In the genomic region with DNA sequence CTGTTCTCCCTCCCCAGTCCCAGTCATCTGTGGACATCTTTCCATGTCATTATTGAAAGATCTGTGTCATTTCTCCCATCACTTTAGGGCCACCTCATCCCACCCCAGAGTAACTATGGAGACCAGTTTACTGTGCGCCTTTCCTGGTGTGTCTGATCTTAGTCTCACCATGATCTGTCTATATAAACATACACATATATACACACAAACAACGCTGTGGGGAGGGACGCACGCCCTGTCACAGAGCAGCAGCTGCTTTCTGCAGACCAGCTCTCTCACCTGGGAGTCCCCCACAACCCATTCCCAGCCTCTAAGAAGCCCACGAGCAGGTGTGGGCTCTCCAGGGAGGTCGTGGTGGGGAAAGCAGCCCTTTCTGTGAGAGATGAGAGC, we compare ENCODE assay signal across 30 cellular contexts.
DNase-seq lines count a peak whose midpoint lies in the region; ATAC-seq and TF ChIP-seq lines count a peak whose summit lies in the region.
"Had no signal": no experiment of that assay in that cellular context is flagged by ENCODE, and none has a peak within 500 bp of the region (broad histone marks: within the 10 kb centered on the region; RNA-seq: fewer than 3 reads in every experiment).

No MANE protein-coding gene starts in this region.

- H3K36me3 ChIP-seq in mammary epithelial cell (ENCODE audit: insufficient read depth, low read length) (no peaks in the 10 kb centered on the region), OCI-LY3 (replicated peaks; ENCODE audit: low read depth, low read length) (no peaks in the 10 kb centered on the region), mesendoderm (ENCODE audit: control insufficient read depth, insufficient read depth, low read length) (no peaks in the 10 kb centered on the region)
- H3K36me3 ChIP-seq: thyroid gland had no signal

- POLR2A ChIA-PET in MCF 10A (lab: Yijun Ruan, JAX): interaction anchor here (0.7 to 1.7 kb wide), 8 partner anchors 9 to 110 kb away, joined by 3 to 4 read pairs (median 3); no protein-coding TSS in a partner anchor

- CTCF ChIA-PET in MCF 10A (lab: Yijun Ruan, JAX) (interaction anchor here (0.5 to 1.8 kb wide), 8 partner anchors 11 to 237 kb away, joined by 3 to 5 read pairs (median 3); no protein-coding TSS in a partner anchor), mammary epithelial cell (lab: Charles Lee; ENCODE audit: low non-redundant PET) (no interaction called here)

- no peaks in the 10 kb centered on the region for H3K36me3 Mint-ChIP-seq in MCF 10A (ENCODE audit: insufficient read depth, unreplicated experiment)
- H3K36me3 Mint-ChIP-seq: CD14-positive monocyte, mesothelial cell of epicardium, naive B cell had no signal

- in situ Hi-C loops in mammary epithelial cell (cut with MboI; ENCODE audit: low sequenced_read_pairs in 2 of 2): loop anchor here in 1 of 2 donors (10.0 kb wide), 1 partner anchor 238 kb away; no protein-coding TSS in a partner anchor

- H3K27ac ChIP-seq in mammary epithelial cell (ENCODE audit: insufficient read depth, low read depth, low read length) (no peak overlapping the region), OCI-LY3 (ENCODE audit: low read length) (no peak overlapping the region), epithelial cell of prostate (peak overlapping the region; percentile 72), mesendoderm (ENCODE audit: low read depth, low read length) (no peak overlapping the region)
- H3K27ac ChIP-seq: coronary artery, thyroid gland had no signal

- H2BK15ac ChIP-seq in mesendoderm (replicated peaks; ENCODE audit: low read depth): no peak overlapping the region

- H3K27me3 Mint-ChIP-seq in MCF 10A (ENCODE audit: insufficient read depth, unreplicated experiment): no peaks in the 10 kb centered on the region
- H3K27me3 Mint-ChIP-seq: activated B cell treated with CpG ODN at 0.5 μM for 24 hours had no signal

- dilution Hi-C loops in mammary epithelial cell (cut with HindIII; ENCODE audit: low sequenced_read_pairs): no loop called here

- WGBS in mammary epithelial cell (ENCODE audit: low coverage, missing lambda C conversion rate): 78% methylated on average over 6 of the region's 6 CpGs
- no CpG with 5 or more reads among the region's 6 CpGs for WGBS in mesendoderm (ENCODE audit: extremely low coverage, insufficient coverage, low lambda C conversion rate)

- H3K4me1 Mint-ChIP-seq in MCF 10A (ENCODE audit: insufficient read depth, unreplicated experiment): peaks cover 46% of the 10 kb centered on the region
- H3K4me1 Mint-ChIP-seq: activated B cell treated with CpG ODN at 0.5 μM for 24 hours, mesothelial cell of epicardium, naive B cell had no signal

- peaks cover 6% of the 10 kb centered on the region for H3K9me3 Mint-ChIP-seq in MCF 10A (ENCODE audit: unreplicated experiment)
- H3K9me3 Mint-ChIP-seq: activated B cell treated with CpG ODN at 0.5 μM for 24 hours, CD14-positive monocyte, H9, mesothelial cell of epicardium, naive B cell had no signal

- no peak overlapping the region for H2BK5ac ChIP-seq in mesendoderm (ENCODE audit: low read length)

- no peak for ATAC-seq in HG02840 (IDR thresholded peaks at IDR 0.05; ENCODE audit: low FRiP score, unreplicated experiment)
- ATAC-seq: left colon, sciatic nerve had no signal

- TF ChIP-seq CTCF in MCF 10A (IDR thresholded peaks at IDR 0.05; ENCODE audit: unreplicated experiment): no peak
- no peak for TF ChIP-seq CTCF in mammary epithelial cell (conservative IDR thresholded peaks at IDR 0.05 in 1 of 2, IDR thresholded peaks at IDR 0.05 in 1 of 2; ENCODE audit: extremely low read depth in 1 of 2, insufficient read depth in 1 of 2, low read depth in 1 of 2, low read length in 2 of 2)
- no peak for TF ChIP-seq CTCF in OCI-LY3 (IDR thresholded peaks at IDR 0.05; ENCODE audit: low read depth, low read length)

- no peak overlapping the region for H2AFZ ChIP-seq in mammary epithelial cell (ENCODE audit: low read depth, low read length)
- H2AFZ ChIP-seq in OCI-LY3 (ENCODE audit: low read depth, low read length): peak overlapping the region; percentile 8

- H3K4ac ChIP-seq in mesendoderm (ENCODE audit: low read depth, low read length): no peak overlapping the region

- H3K4me2 ChIP-seq in mammary epithelial cell (ENCODE audit: insufficient read depth, low read depth, low read length): no peak overlapping the region
- peak overlapping the region; percentile 7; the same call in 1 of the 2 replicates for H3K4me2 ChIP-seq in OCI-LY3 (ENCODE audit: low read length)
- no peak overlapping the region for H3K4me2 ChIP-seq in mesendoderm (ENCODE audit: low read length)

- DNase-seq in MCF 10A (ENCODE audit: unreplicated experiment) (no peak), mammary epithelial cell (no peak), epithelial cell of prostate (ENCODE audit: low read depth, low spot score) (no peak), mesendoderm (no peak), DMS53 treated with DMSO at 0.1 percent for 48 hours (lab: John Stamatoyannopoulos, UW; ENCODE audit: unreplicated experiment) (no peak)
- DNase-seq: activated B cell treated with CpG ODN at 0.5 μM for 24 hours; activated CD4-positive, alpha-beta T cell treated with anti-CD3 and anti-CD28 coated beads, Interleukin-2, amount 50 U/mL, for 48 hours; activated gamma-delta T cell treated with Interleukin-2 at 50 U/mL for 16 hours; activated T-cell treated with anti-CD3 and anti-CD28 coated beads for 4 hours; caudate nucleus; DMS79; effector CD8-positive, alpha-beta T cell; GDM1; H9; Kasumi-1; left colon; MV-4-11; naive B cell; NCI-H1436; NCI-H2081; NCI-H510A; stimulated activated CD4-positive, alpha-beta T cell treated with anti-CD3 and anti-CD28 coated beads, Interleukin-12 subunit alpha, Interleukin-12 subunit beta, amount 100 ng/mL, for 4 hours; stimulated activated CD4-positive, alpha-beta T cell treated with anti-CD3 and anti-CD28 coated beads, Interleukin-2, amount 100 ng/mL, for 48 hours; thyroid gland had no signal

- H3K27ac Mint-ChIP-seq in MCF 10A (ENCODE audit: low read depth, unreplicated experiment): peak overlapping the region; percentile 84
- H3K27ac Mint-ChIP-seq: activated B cell treated with CpG ODN at 0.5 μM for 24 hours, CD14-positive monocyte, H9, mesothelial cell of epicardium, naive B cell had no signal

- H3K56ac ChIP-seq in mesendoderm (ENCODE audit: low read length): no peak overlapping the region

- no peak overlapping the region for H2AK5ac ChIP-seq in mesendoderm (ENCODE audit: low read length)

- no peaks in the 10 kb centered on the region for H3K79me1 ChIP-seq in mesendoderm (ENCODE audit: low read length)

- H3K23ac ChIP-seq in mesendoderm (ENCODE audit: low read length): no peak overlapping the region

- H4K5ac ChIP-seq in mesendoderm (ENCODE audit: low read length): no peak overlapping the region

- no peak overlapping the region for H3K18ac ChIP-seq in mesendoderm (ENCODE audit: low read length)

- no peaks in the 10 kb centered on the region for H3K79me2 ChIP-seq in mammary epithelial cell (ENCODE audit: insufficient read depth, low read length)
- no peaks in the 10 kb centered on the region for H3K79me2 ChIP-seq in OCI-LY3 (ENCODE audit: low read length)
- no peaks in the 10 kb centered on the region for H3K79me2 ChIP-seq in mesendoderm (ENCODE audit: control insufficient read depth, insufficient read depth, low read length)

- intact Hi-C loops in MCF 10A (cut with micrococcal nuclease) (loop anchor here (10.0 kb wide), 2 partner anchors 88 to 92 kb away; no protein-coding TSS in a partner anchor), mammary epithelial cell (cut with micrococcal nuclease) (loop anchor here (10.0 kb wide), 3 partner anchors 108 to 168 kb away; no protein-coding TSS in a partner anchor)

- H3K9ac ChIP-seq in mammary epithelial cell (ENCODE audit: insufficient read depth, low read length) (no peak overlapping the region), OCI-LY3 (ENCODE audit: low read length) (no peak overlapping the region), mesendoderm (ENCODE audit: low read length) (no peak overlapping the region)

- H2BK120ac ChIP-seq in mesendoderm (ENCODE audit: low read depth, low read length): no peak overlapping the region

- H3K27me3 ChIP-seq in mammary epithelial cell (ENCODE audit: insufficient read depth, low read length) (no peaks in the 10 kb centered on the region), OCI-LY3 (ENCODE audit: low read depth, low read length) (no peaks in the 10 kb centered on the region), mesendoderm (ENCODE audit: insufficient read depth, low read length, poor library complexity) (no peaks in the 10 kb centered on the region)
- H3K27me3 ChIP-seq: thyroid gland had no signal

- peaks cover 7% of the 10 kb centered on the region for H3K4me1 ChIP-seq in mammary epithelial cell (ENCODE audit: insufficient read depth, low read length)
- peaks cover 17% of the 10 kb centered on the region; the same call in 1 of the 2 replicates for H3K4me1 ChIP-seq in OCI-LY3 (ENCODE audit: low read length)
- H3K4me1 ChIP-seq in mesendoderm (ENCODE audit: control insufficient read depth, low read depth, low read length): no peaks in the 10 kb centered on the region
- H3K4me1 ChIP-seq: thyroid gland had no signal

- BruUV-seq in MCF 10A (replicated peaks; lab: Mats Ljungman, UMichigan): no TSS peak
- no TSS peak for BruUV-seq in mammary epithelial cell (replicated peaks; lab: Mats Ljungman, UMichigan)

- H3K9me3 ChIP-seq in mammary epithelial cell (replicated peaks; ENCODE audit: insufficient read depth, low read length): no peaks in the 10 kb centered on the region
- no peaks in the 10 kb centered on the region for H3K9me3 ChIP-seq in OCI-LY3 (ENCODE audit: insufficient read depth, low read length)
- H3K9me3 ChIP-seq: thyroid gland had no signal

- no peak overlapping the region for H3K4me3 ChIP-seq in mammary epithelial cell (replicated peaks in 1 of 3; ENCODE audit: insufficient read depth in 1 of 3, low read depth in 2 of 3, low read length in 3 of 3)
- no peak overlapping the region for H3K4me3 ChIP-seq in OCI-LY3 (ENCODE audit: low read length)
- H3K4me3 ChIP-seq in mesendoderm (ENCODE audit: low read length): no peak overlapping the region
- H3K4me3 ChIP-seq: coronary artery, thyroid gland had no signal

- no peak overlapping the region for H3K4me3 Mint-ChIP-seq in MCF 10A (ENCODE audit: unreplicated experiment)
- H3K4me3 Mint-ChIP-seq: activated B cell treated with CpG ODN at 0.5 μM for 24 hours, CD14-positive monocyte, H9, mesothelial cell of epicardium, naive B cell had no signal

- H4K20me1 ChIP-seq in mammary epithelial cell (ENCODE audit: insufficient read depth, low read length) (no peaks in the 10 kb centered on the region), OCI-LY3 (ENCODE audit: insufficient read depth, low read length) (no peaks in the 10 kb centered on the region)

- no peak overlapping the region for H4K8ac ChIP-seq in mesendoderm (ENCODE audit: low read depth, low read length)
